Comparison of ENCODE assay signal across 1 cellular context in genomic region chr11:10322830-10323792, GRCh38.
A peak's percentile ranks its signal among the peaks of the same experiment; 100 is the strongest.
TF ChIP-seq lines count a peak whose summit lies in the region.

No MANE protein-coding gene starts in this region.

TF ChIP-seq in HepG2, 621 proteins besides CTCF, POLR2A, EP300 and RAD21 (continued from another document and continues in another):
- 0 out of 4 replicates have a peak, but pooled peaks of 1 of the 2 experiments have one; percentile 24 for TF ChIP-seq KLF16 (CRISPR knock-in tag; IDR thresholded peaks at IDR 0.05)
- TF ChIP-seq NR3C1 (CRISPR knock-in tag; IDR thresholded peaks at IDR 0.05) = no peak
- TF ChIP-seq RBM22 (optimal IDR thresholded peaks at IDR 0.05; ENCODE audit: low read length) = no peak
- TF ChIP-seq MED8 (CRISPR knock-in tag; IDR thresholded peaks at IDR 0.05; ENCODE audit: insufficient replicate concordance) = no peak
- no peak; the same call in 1 of the 2 replicates for TF ChIP-seq FOXJ3 (CRISPR knock-in tag; IDR thresholded peaks at IDR 0.05; ENCODE audit: borderline replicate concordance)
- TF ChIP-seq ZBTB43 (CRISPR knock-in tag; conservative IDR thresholded peaks at IDR 0.05) = no peak
- no peak for TF ChIP-seq ZNF564 (CRISPR knock-in tag; IDR thresholded peaks at IDR 0.05)
- 0 out of 2 replicates have a peak, but pooled peaks have one; percentile 28 for TF ChIP-seq FOXO4 (CRISPR knock-in tag; conservative IDR thresholded peaks at IDR 0.05)
- peak; percentile 48 for TF ChIP-seq TEAD3 (CRISPR knock-in tag; optimal IDR thresholded peaks at IDR 0.05; ENCODE audit: borderline replicate concordance)
- TF ChIP-seq GATAD2A (CRISPR knock-in tag; IDR thresholded peaks at IDR 0.05) = peak; percentile 49
- no peak for TF ChIP-seq ZBTB42 (CRISPR knock-in tag; IDR thresholded peaks at IDR 0.05)
- TF ChIP-seq ARID3A (IDR thresholded peaks at IDR 0.05; ENCODE audit: low read depth, low read length) = peak; percentile 75
- TF ChIP-seq NCOR1 (IDR thresholded peaks at IDR 0.05; ENCODE audit: borderline replicate concordance, low read length) = peak; percentile 82
- no peak for TF ChIP-seq ZNF549 (CRISPR knock-in tag; IDR thresholded peaks at IDR 0.05)
- TF ChIP-seq ZNF34 (CRISPR knock-in tag; IDR thresholded peaks at IDR 0.05; ENCODE audit: borderline replicate concordance) = 0 out of 2 replicates have a peak, but pooled peaks have one; percentile 46
- 0 out of 2 replicates have a peak, but pooled peaks have one; percentile 30 for TF ChIP-seq PPARG (CRISPR knock-in tag; conservative IDR thresholded peaks at IDR 0.05)
- TF ChIP-seq, protein P1, sequence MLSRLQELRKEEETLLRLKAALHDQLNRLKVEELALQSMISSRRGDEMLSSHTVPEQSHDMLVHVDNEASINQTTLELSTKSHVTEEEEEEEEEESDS (CRISPR knock-in tag; IDR thresholded peaks at IDR 0.05; ENCODE audit: borderline replicate concordance) = no peak
- TF ChIP-seq, protein P2, sequence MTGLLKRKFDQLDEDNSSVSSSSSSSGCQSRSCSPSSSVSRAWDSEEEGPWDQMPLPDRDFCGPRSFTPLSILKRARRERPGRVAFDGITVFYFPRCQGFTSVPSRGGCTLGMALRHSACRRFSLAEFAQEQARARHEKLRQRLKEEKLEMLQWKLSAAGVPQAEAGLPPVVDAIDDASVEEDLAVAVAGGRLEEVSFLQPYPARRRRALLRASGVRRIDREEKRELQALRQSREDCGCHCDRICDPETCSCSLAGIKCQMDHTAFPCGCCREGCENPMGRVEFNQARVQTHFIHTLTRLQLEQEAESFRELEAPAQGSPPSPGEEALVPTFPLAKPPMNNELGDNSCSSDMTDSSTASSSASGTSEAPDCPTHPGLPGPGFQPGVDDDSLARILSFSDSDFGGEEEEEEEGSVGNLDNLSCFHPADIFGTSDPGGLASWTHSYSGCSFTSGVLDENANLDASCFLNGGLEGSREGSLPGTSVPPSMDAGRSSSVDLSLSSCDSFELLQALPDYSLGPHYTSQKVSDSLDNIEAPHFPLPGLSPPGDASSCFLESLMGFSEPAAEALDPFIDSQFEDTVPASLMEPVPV (CRISPR knock-in tag; IDR thresholded peaks at IDR 0.05) = no peak
- no peak for TF ChIP-seq ZNF33B (CRISPR knock-in tag; IDR thresholded peaks at IDR 0.05)
- no peak for TF ChIP-seq KLF12 (CRISPR knock-in tag; IDR thresholded peaks at IDR 0.05; ENCODE audit: borderline replicate concordance)
- no peak for TF ChIP-seq CBX5 (CRISPR knock-in tag; IDR thresholded peaks at IDR 0.05; ENCODE audit: borderline replicate concordance)
- no peak for TF ChIP-seq ELF3 (CRISPR knock-in tag; IDR thresholded peaks at IDR 0.05)
- TF ChIP-seq SMAD9 (CRISPR knock-in tag; IDR thresholded peaks at IDR 0.05) = no peak
- TF ChIP-seq GFI1 (CRISPR knock-in tag; IDR thresholded peaks at IDR 0.05; ENCODE audit: borderline replicate concordance) = peak; percentile 61; the same call in 1 of the 2 replicates
- TF ChIP-seq ZNF678 (CRISPR knock-in tag; IDR thresholded peaks at IDR 0.05) = no peak
- TF ChIP-seq NFE2L2 (IDR thresholded peaks at IDR 0.05; ENCODE audit: low read length) = peak; percentile 26; the same call in 1 of the 2 replicates
- peak; percentile 45 for TF ChIP-seq POGZ (CRISPR knock-in tag; IDR thresholded peaks at IDR 0.05)
- no peak for TF ChIP-seq ZFP36 (IDR thresholded peaks at IDR 0.05; ENCODE audit: borderline replicate concordance, low read depth, low read length, partially characterized antibody)
- TF ChIP-seq RBM39 (IDR thresholded peaks at IDR 0.05; ENCODE audit: low read depth, low read length, poor library complexity, severe bottlenecking) = no peak
- TF ChIP-seq PATZ1 (CRISPR knock-in tag; IDR thresholded peaks at IDR 0.05) = no peak
- TF ChIP-seq ARID5B (CRISPR knock-in tag; IDR thresholded peaks at IDR 0.05) = peak; percentile 78
- no peak for TF ChIP-seq ZKSCAN8 (CRISPR knock-in tag; IDR thresholded peaks at IDR 0.05; ENCODE audit: borderline replicate concordance)
- TF ChIP-seq, protein P3, sequence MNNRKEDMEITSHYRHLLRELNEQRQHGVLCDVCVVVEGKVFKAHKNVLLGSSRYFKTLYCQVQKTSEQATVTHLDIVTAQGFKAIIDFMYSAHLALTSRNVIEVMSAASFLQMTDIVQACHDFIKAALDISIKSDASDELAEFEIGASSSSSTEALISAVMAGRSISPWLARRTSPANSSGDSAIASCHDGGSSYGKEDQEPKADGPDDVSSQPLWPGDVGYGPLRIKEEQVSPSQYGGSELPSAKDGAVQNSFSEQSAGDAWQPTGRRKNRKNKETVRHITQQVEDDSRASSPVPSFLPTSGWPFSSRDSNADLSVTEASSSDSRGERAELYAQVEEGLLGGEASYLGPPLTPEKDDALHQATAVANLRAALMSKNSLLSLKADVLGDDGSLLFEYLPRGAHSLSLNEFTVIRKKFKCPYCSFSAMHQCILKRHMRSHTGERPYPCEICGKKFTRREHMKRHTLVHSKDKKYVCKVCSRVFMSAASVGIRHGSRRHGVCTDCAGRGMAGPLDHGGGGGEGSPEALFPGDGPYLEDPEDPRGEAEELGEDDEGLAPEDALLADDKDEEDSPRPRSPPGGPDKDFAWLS (CRISPR knock-in tag; IDR thresholded peaks at IDR 0.05; ENCODE audit: borderline replicate concordance) = no peak
- TF ChIP-seq, protein P4, sequence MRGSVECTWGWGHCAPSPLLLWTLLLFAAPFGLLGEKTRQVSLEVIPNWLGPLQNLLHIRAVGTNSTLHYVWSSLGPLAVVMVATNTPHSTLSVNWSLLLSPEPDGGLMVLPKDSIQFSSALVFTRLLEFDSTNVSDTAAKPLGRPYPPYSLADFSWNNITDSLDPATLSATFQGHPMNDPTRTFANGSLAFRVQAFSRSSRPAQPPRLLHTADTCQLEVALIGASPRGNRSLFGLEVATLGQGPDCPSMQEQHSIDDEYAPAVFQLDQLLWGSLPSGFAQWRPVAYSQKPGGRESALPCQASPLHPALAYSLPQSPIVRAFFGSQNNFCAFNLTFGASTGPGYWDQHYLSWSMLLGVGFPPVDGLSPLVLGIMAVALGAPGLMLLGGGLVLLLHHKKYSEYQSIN (CRISPR knock-in tag; IDR thresholded peaks at IDR 0.05; ENCODE audit: borderline replicate concordance) = no peak
- no peak for TF ChIP-seq ZNF629 (CRISPR knock-in tag; conservative IDR thresholded peaks at IDR 0.05)
- no peak for TF ChIP-seq ZBTB38 (CRISPR knock-in tag; IDR thresholded peaks at IDR 0.05)
- TF ChIP-seq ZNF577 (CRISPR knock-in tag; IDR thresholded peaks at IDR 0.05; ENCODE audit: borderline replicate concordance, low read depth) = no peak
- TF ChIP-seq ZNF607 (CRISPR knock-in tag; IDR thresholded peaks at IDR 0.05; ENCODE audit: borderline replicate concordance) = peak; percentile 32; the same call in 1 of the 2 replicates
- TF ChIP-seq ZNF264 (CRISPR knock-in tag; IDR thresholded peaks at IDR 0.05) = 0 out of 2 replicates have a peak, but pooled peaks have one; percentile 39
- TF ChIP-seq RFXAP (CRISPR knock-in tag; IDR thresholded peaks at IDR 0.05; ENCODE audit: borderline replicate concordance) = no peak
- TF ChIP-seq MAFF (IDR thresholded peaks at IDR 0.05; ENCODE audit: low read depth, low read length) = peak; percentile 44; the same call in 1 of the 2 replicates
- no peak for TF ChIP-seq ZNF687 (CRISPR knock-in tag; IDR thresholded peaks at IDR 0.05)
- no peak for TF ChIP-seq ZNF24 (IDR thresholded peaks at IDR 0.05)
- TF ChIP-seq TBL1XR1 (IDR thresholded peaks at IDR 0.05; ENCODE audit: borderline replicate concordance, low read length, partially characterized antibody) = peak; percentile 38
- TF ChIP-seq GTF2F1 (IDR thresholded peaks at IDR 0.05; ENCODE audit: low read length) = no peak
